Comparison of ENCODE assay signal across 16 cellular contexts in the genomic region with DNA sequence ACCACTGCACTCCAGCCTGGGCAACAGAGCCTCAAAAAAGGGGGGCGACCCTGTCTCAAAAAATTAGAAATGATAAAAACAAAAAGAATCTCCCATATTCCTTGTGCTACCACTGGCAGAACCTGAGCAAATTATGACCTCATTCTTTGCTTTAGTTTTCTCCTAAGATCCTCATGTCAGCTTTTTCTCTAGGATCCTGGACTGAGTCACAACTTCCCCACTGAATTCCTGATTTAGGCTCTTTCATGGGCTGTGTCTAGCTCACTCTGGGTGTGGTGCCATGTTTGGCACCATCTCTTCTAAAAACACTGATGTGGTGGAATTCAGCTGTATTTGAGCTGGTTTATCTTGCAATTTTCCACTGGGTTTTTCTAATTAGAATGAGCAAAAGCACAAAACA. TPM values are rescaled to one million over a fixed set of nuclear protein-coding genes. Genes with fewer than 3 reads are reported as not detected.
DNase-seq lines count a peak whose midpoint lies in the region; ATAC-seq, FAIRE-seq and TF ChIP-seq lines count a peak whose summit lies in the region.
"Had no signal": no experiment of that assay in that cellular context is flagged by ENCODE, and none has a peak within 500 bp of the region (broad histone marks: within the 10 kb centered on the region; RNA-seq: fewer than 3 reads in every experiment).

No MANE protein-coding gene starts in this region.

- H2AFZ ChIP-seq in keratinocyte (ENCODE audit: control insufficient read depth, low read length), result no peak overlapping the region
- H2AFZ ChIP-seq in Karpas-422 (ENCODE audit: low read length), result no peak overlapping the region

- DNase-seq in A673 (ENCODE audit: low spot score) (peak; percentile 15), M059J (ENCODE audit: low read depth) (peak; percentile 72), epithelial cell of esophagus (ENCODE audit: low read depth) (peak; percentile 84), keratinocyte (ENCODE audit: low read depth, low spot score) (peak; percentile 9), Karpas-422 (no peak), NCI-H446 treated with DMSO at 0.1 percent for 48 hours (lab: John Stamatoyannopoulos, UW) (no peak)
- DNase-seq: activated CD4-positive, alpha-beta T cell treated with anti-CD3 and anti-CD28 coated beads for 1 hour; adrenal gland; DMS153; effector CD4-positive, alpha-beta T cell; lower lobe of right lung; NCI-H2081 treated with DMSO at 0.1 percent for 48 hours; stimulated activated CD4-positive, alpha-beta T cell treated with anti-CD3 and anti-CD28 coated beads, Interleukin-15, amount 100 ng/mL, for 24 hours had no signal

- H3K36me3 ChIP-seq in A673 (ENCODE audit: insufficient read depth, low read length, poor library complexity, severe bottlenecking) (no peaks in the 10 kb centered on the region), keratinocyte (ENCODE audit: control insufficient read depth in 2 of 2, extremely low read depth in 1 of 2, insufficient read depth in 2 of 2, low read length in 2 of 2) (no peaks in the 10 kb centered on the region), Karpas-422 (ENCODE audit: insufficient read depth, low read length) (no peaks in the 10 kb centered on the region)
- H3K36me3 ChIP-seq: adrenal gland, lower lobe of right lung, neutrophil had no signal

- H3K9me3 ChIP-seq in A673 (ENCODE audit: low read depth, low read length, poor library complexity, severe bottlenecking) (peaks cover 6% of the 10 kb centered on the region), keratinocyte (ENCODE audit: control insufficient read depth, low read depth, low read length) (no peaks in the 10 kb centered on the region), Karpas-422 (ENCODE audit: low read length) (no peaks in the 10 kb centered on the region)
- H3K9me3 ChIP-seq: adrenal gland, lower lobe of right lung, neutrophil had no signal

- FAIRE-seq in keratinocyte (lab: Jason Lieb, UNC), result peak; percentile 94

- H3K27me3 ChIP-seq in A673 (replicated peaks; ENCODE audit: insufficient read depth, low read depth, low read length, poor library complexity), result no peaks in the 10 kb centered on the region
- H3K27me3 ChIP-seq in keratinocyte (ENCODE audit: control insufficient read depth, extremely low read depth, insufficient read depth, low read length), result no peaks in the 10 kb centered on the region
- H3K27me3 ChIP-seq in Karpas-422 (ENCODE audit: low read length), result 0 out of 2 replicates have a peak, but pooled peaks cover 2% of the 10 kb centered on the region
- H3K27me3 ChIP-seq: adrenal gland, neutrophil had no signal

- H3K9ac ChIP-seq in keratinocyte (ENCODE audit: control insufficient read depth, extremely low read depth, insufficient read depth, low read length) (peak overlapping the region; percentile 25), Karpas-422 (ENCODE audit: low read length) (no peak overlapping the region)

- peak overlapping the region; percentile 86 for H3K4me2 ChIP-seq in keratinocyte (ENCODE audit: control insufficient read depth, extremely low read depth, insufficient read depth, low read depth, low read length)
- H3K4me2 ChIP-seq in Karpas-422 (ENCODE audit: low read depth, low read length, poor library complexity, severe bottlenecking), result no peak overlapping the region

- H3K9me1 ChIP-seq in keratinocyte (ENCODE audit: control insufficient read depth, extremely low read depth, insufficient read depth, low read length), result peaks cover 3% of the 10 kb centered on the region

- intact Hi-C loops in A673 (cut with micrococcal nuclease; ENCODE audit: unreplicated experiment), result no loop called here

- H3K79me2 ChIP-seq in keratinocyte (ENCODE audit: control insufficient read depth, insufficient read depth, low read length), result peaks cover 41% of the 10 kb centered on the region
- no peaks in the 10 kb centered on the region for H3K79me2 ChIP-seq in Karpas-422 (ENCODE audit: low read length)

- CTCF ChIA-PET in A673 (lab: Charles Lee), result no interaction called here

- ATAC-seq in HG03571 (IDR thresholded peaks at IDR 0.05; ENCODE audit: unreplicated experiment) (no peak), HG02623 (IDR thresholded peaks at IDR 0.05; ENCODE audit: unreplicated experiment) (no peak)
- ATAC-seq: lower lobe of right lung had no signal

- dilution Hi-C loops in keratinocyte (cut with MboI; ENCODE audit: extremely low pct_ligation_motif_present, low sequenced_read_pairs), result no loop called here

- H3K9me2 ChIP-seq in Karpas-422 (replicated peaks; ENCODE audit: insufficient read depth, low read length), result no peaks in the 10 kb centered on the region

- POLR2A ChIA-PET in A673 (lab: Charles Lee; ENCODE audit: low non-redundant PET), result no interaction called here

- H4K20me1 ChIP-seq in keratinocyte (ENCODE audit: control insufficient read depth, extremely low read depth, insufficient read depth, low read length) (no peaks in the 10 kb centered on the region), Karpas-422 (ENCODE audit: insufficient read depth, low read depth, low read length) (no peaks in the 10 kb centered on the region)

- no TSS peak for BruUV-seq in A673 (replicated peaks; lab: Mats Ljungman, UMichigan)

- TF ChIP-seq CTCF in A673 (conservative IDR thresholded peaks at IDR 0.05; ENCODE audit: low read depth, low read length) (no peak), epithelial cell of esophagus (IDR thresholded peaks at IDR 0.05; ENCODE audit: insufficient read depth, low read depth, low read length, missing control alignments) (no peak), keratinocyte (optimal IDR thresholded peaks at IDR 0.05 in 1 of 3, IDR thresholded peaks at IDR 0.05 in 1 of 3, conservative IDR thresholded peaks at IDR 0.05 in 1 of 3; ENCODE audit: extremely low read depth in 1 of 3, insufficient read depth in 2 of 3, low read length in 3 of 3) (no peak)

- no peak overlapping the region for H3K4me3 ChIP-seq in A673 (ENCODE audit: low read depth, low read length, poor library complexity, severe bottlenecking)
- H3K4me3 ChIP-seq in epithelial cell of esophagus (ENCODE audit: low read length), result no peak overlapping the region
- H3K4me3 ChIP-seq in keratinocyte (ENCODE audit: control insufficient read depth in 2 of 3, extremely low read depth in 1 of 3, insufficient read depth in 2 of 3, low read depth in 1 of 3, low read length in 3 of 3), result no peak overlapping the region
- H3K4me3 ChIP-seq in Karpas-422 (ENCODE audit: low read length), result no peak overlapping the region
- H3K4me3 ChIP-seq: adrenal gland, lower lobe of right lung had no signal

- H3K27ac ChIP-seq in A673 (ENCODE audit: low read depth, low read length, poor library complexity, severe bottlenecking), result no peak overlapping the region
- peak overlapping the region; percentile 88 for H3K27ac ChIP-seq in keratinocyte (ENCODE audit: control insufficient read depth, insufficient read depth, low read length)
- no peak overlapping the region for H3K27ac ChIP-seq in Karpas-422 (ENCODE audit: low read length)
- H3K27ac ChIP-seq: adrenal gland, lower lobe of right lung, neutrophil had no signal

- no peaks in the 10 kb centered on the region for H3K4me1 ChIP-seq in A673 (ENCODE audit: insufficient read depth, low read length, poor library complexity, severe bottlenecking)
- peaks cover 26% of the 10 kb centered on the region for H3K4me1 ChIP-seq in keratinocyte (ENCODE audit: control insufficient read depth, extremely low read depth, insufficient read depth, low read length)
- peaks cover 2% of the 10 kb centered on the region; the same call in 1 of the 2 replicates for H3K4me1 ChIP-seq in Karpas-422 (ENCODE audit: low read length)

RNA-seq across cellular contexts. Expression of a gene that starts 37.1 kb away (rescaled TPM):
- 138 and 146 TPM in 2 replicates for total RNA-seq in A673 (2021)
- 6.6 and 18.5 TPM in 2 replicates for total RNA-seq in M059J (2014; rRNA removed; shearing (Covaris generic))
- 35.7 to 43.3 TPM (median 37.3 TPM) in 3 replicates for polyA plus RNA-seq in keratinocyte
- 40.0 TPM for polyA plus RNA-seq in keratinocyte (2011; ENCODE audit: low read depth)
- polyA plus RNA-seq in keratinocyte (2011; cell fraction: cytosol; rRNA removed), result 23.3 and 36.9 TPM in 2 replicates
- polyA plus RNA-seq in keratinocyte (2011; cell fraction: nucleus; rRNA removed), result 52.8 TPM in 2 replicates
- polyA plus RNA-seq in keratinocyte (2012; ENCODE audit: low replicate concordance), result 25.6 and 29.0 TPM in 2 replicates
- 104 to 141 TPM (median 110 TPM) in 3 replicates for polyA minus RNA-seq in keratinocyte
- 84.6 TPM for polyA minus RNA-seq in keratinocyte (2011; cell fraction: cytosol; rRNA and poly(A)+ RNA removed)
- 95.6 and 144 TPM in 2 replicates for polyA minus RNA-seq in keratinocyte (2011; cell fraction: nucleus; rRNA and poly(A)+ RNA removed)
- total RNA-seq in Karpas-422 (2014; rRNA removed; shearing (Covaris generic); ENCODE audit: low replicate concordance), result not detected in 2 replicates

Comparison
In these comparisons a context has a peak if more than half of its experiments do, and no peak if none do; other contexts are left out.
1. DNase-seq: peak in A673 (single experiment), M059J (single experiment), epithelial cell of esophagus (single experiment) and keratinocyte (single experiment); none in Karpas-422 (single experiment) and NCI-H446 treated with DMSO at 0.1 percent for 48 hours (single experiment).